ENCODE assay signal across 18 cellular contexts in the genomic region with DNA sequence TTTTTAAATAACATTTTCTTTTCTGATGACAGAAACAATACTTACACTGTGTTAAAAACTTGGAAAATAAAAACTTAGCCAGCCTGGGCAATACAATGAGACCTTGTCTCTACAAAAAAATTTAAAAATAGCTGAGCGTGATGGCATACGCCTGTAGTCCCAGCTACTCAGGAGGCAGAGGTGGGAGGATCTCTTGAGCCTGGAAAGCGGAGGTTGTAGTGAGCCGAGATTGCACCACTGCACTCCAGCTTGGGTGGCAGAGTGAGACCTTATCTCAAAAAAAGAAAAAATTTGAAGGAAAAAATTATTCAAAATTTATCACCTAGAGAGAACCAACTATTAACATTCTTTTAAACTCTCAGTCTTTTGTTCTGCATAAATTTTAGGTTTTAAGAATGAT. TPM values are rescaled to one million over a fixed set of nuclear protein-coding genes. Genes with fewer than 3 reads are reported as not detected.
A peak's percentile ranks its signal among the peaks of the same experiment; 100 is the strongest.
DNase-seq lines count a peak whose midpoint lies in the region; TF ChIP-seq lines count a peak whose summit lies in the region.
"Had no signal": no experiment of that assay in that cellular context is flagged by ENCODE, and none has a peak within 500 bp of the region (broad histone marks: within the 10 kb centered on the region; RNA-seq: fewer than 3 reads in every experiment).

No MANE protein-coding gene starts in this region.

- H3K27me3 Mint-ChIP-seq in activated CD4-positive, alpha-beta T cell treated with anti-CD3 and anti-CD28 coated beads, Interleukin-2, amount 10 ng/mL, durations not matched to agents 7 days and 5 days: no peaks in the 10 kb centered on the region
- peaks cover 4% of the 10 kb centered on the region for H3K27me3 Mint-ChIP-seq in glutamatergic neuron (ENCODE audit: unreplicated experiment)
- H3K27me3 Mint-ChIP-seq: B cell; CD4-positive, alpha-beta T cell had no signal

- no peak for DNase-seq in activated CD4-positive, alpha-beta T cell treated with anti-CD3 and anti-CD28 coated beads, Interleukin-2, amount 10 ng/mL, durations not matched to agents 7 days and 5 days
- DNase-seq in activated CD4-positive, alpha-beta T cell treated with anti-CD3 and anti-CD28 coated beads for 4 hours: no peak
- DNase-seq in SK-MEL-5 (ENCODE audit: low read depth, low spot score): peak; percentile 15
- no peak for DNase-seq in epithelial cell of prostate (ENCODE audit: low read depth, low spot score)
- DNase-seq in glutamatergic neuron: no peak
- no peak for DNase-seq in AG08396 (ENCODE audit: low spot score)
- DNase-seq: 8988T; ACHN; AML-193; Caco-2; Calu3; CD4-positive, alpha-beta T cell; CD8-positive, alpha-beta T cell; DMS79 treated with DMSO at 0.1 percent for 48 hours; GF-D8 had no signal

- CTCF ChIA-PET in activated CD4-positive, alpha-beta T cell treated with anti-CD3 and anti-CD28 coated beads, Interleukin-2, amount 10 ng/mL, durations not matched to agents 7 days and 5 days (lab: Charles Lee): interaction anchor here (1.3 kb wide), 1 partner anchor 45 kb away, joined by 3 read pairs; no protein-coding TSS in a partner anchor

- in situ Hi-C loops in SK-MEL-5 (cut with HindIII; ENCODE audit: low pct_unique_long_range_greater_than_20kb, low sequenced_read_pairs): no loop called here

- TF ChIP-seq CTCF in glutamatergic neuron (IDR thresholded peaks at IDR 0.05; ENCODE audit: partially characterized antibody, unreplicated experiment): no peak

- POLR2A ChIA-PET in activated CD4-positive, alpha-beta T cell treated with anti-CD3 and anti-CD28 coated beads, Interleukin-2, amount 10 ng/mL, durations not matched to agents 7 days and 5 days (lab: Charles Lee): no interaction called here

- H3K27ac ChIP-seq in epithelial cell of prostate: peak overlapping the region; percentile 36
- H3K27ac ChIP-seq: BLaER1 treated with 17β-estradiol and CSF1 and Interleukin-3, amounts not matched to agents 10 nM and 100 nM; C4-2B had no signal

- peaks cover 66% of the 10 kb centered on the region for H3K36me3 Mint-ChIP-seq in activated CD4-positive, alpha-beta T cell treated with anti-CD3 and anti-CD28 coated beads, Interleukin-2, amount 10 ng/mL, durations not matched to agents 7 days and 5 days (ENCODE audit: low read depth)
- peaks cover 5% of the 10 kb centered on the region for H3K36me3 Mint-ChIP-seq in glutamatergic neuron (ENCODE audit: unreplicated experiment)

- H3K4me3 Mint-ChIP-seq in activated CD4-positive, alpha-beta T cell treated with anti-CD3 and anti-CD28 coated beads, Interleukin-2, amount 10 ng/mL, durations not matched to agents 7 days and 5 days: no peak overlapping the region
- H3K4me3 Mint-ChIP-seq in glutamatergic neuron (ENCODE audit: unreplicated experiment): no peak overlapping the region
- H3K4me3 Mint-ChIP-seq: B cell; CD4-positive, alpha-beta T cell; CD8-positive, alpha-beta T cell had no signal

- H3K4me1 Mint-ChIP-seq in activated CD4-positive, alpha-beta T cell treated with anti-CD3 and anti-CD28 coated beads, Interleukin-2, amount 10 ng/mL, durations not matched to agents 7 days and 5 days: peaks cover 36% of the 10 kb centered on the region
- peaks cover 2% of the 10 kb centered on the region for H3K4me1 Mint-ChIP-seq in glutamatergic neuron (ENCODE audit: low read depth, unreplicated experiment)
- H3K4me1 Mint-ChIP-seq: B cell had no signal

- peak overlapping the region; percentile 50 for H3K27ac Mint-ChIP-seq in activated CD4-positive, alpha-beta T cell treated with anti-CD3 and anti-CD28 coated beads, Interleukin-2, amount 10 ng/mL, durations not matched to agents 7 days and 5 days
- no peak overlapping the region for H3K27ac Mint-ChIP-seq in glutamatergic neuron (ENCODE audit: unreplicated experiment)
- H3K27ac Mint-ChIP-seq: B cell; CD4-positive, alpha-beta T cell; CD8-positive, alpha-beta T cell had no signal

- no peaks in the 10 kb centered on the region for H3K9me3 Mint-ChIP-seq in activated CD4-positive, alpha-beta T cell treated with anti-CD3 and anti-CD28 coated beads, Interleukin-2, amount 10 ng/mL, durations not matched to agents 7 days and 5 days
- peaks cover 1% of the 10 kb centered on the region for H3K9me3 Mint-ChIP-seq in glutamatergic neuron (ENCODE audit: unreplicated experiment)
- H3K9me3 Mint-ChIP-seq: CD8-positive, alpha-beta T cell had no signal

RNA-seq across cellular contexts. Expression of a gene that starts 4.9 kb away (rescaled TPM):
- total RNA-seq in activated CD4-positive, alpha-beta T cell treated with anti-CD3 and anti-CD28 coated beads, Interleukin-2, amount 10 ng/mL, durations not matched to agents 7 days and 5 days: under 1 TPM; 0.20 to 0.29 TPM
- total RNA-seq in SK-MEL-5 (2014; rRNA removed; shearing (Covaris generic)): 0.05 and 0.11 TPM in 2 replicates
- 0.08 TPM in 1 of 2 replicates, not detected in the other for polyA plus RNA-seq in SK-MEL-5 (2015; cell fraction: cytosol; rRNA removed)
- polyA plus RNA-seq in SK-MEL-5 (2015; cell fraction: nucleus; rRNA removed): 1.3 and 1.6 TPM in 2 replicates
- total RNA-seq in glutamatergic neuron (ENCODE audit: unreplicated experiment): 0.74 TPM
